Comparison of ENCODE assay signal across 1 cellular context in the genomic region with DNA sequence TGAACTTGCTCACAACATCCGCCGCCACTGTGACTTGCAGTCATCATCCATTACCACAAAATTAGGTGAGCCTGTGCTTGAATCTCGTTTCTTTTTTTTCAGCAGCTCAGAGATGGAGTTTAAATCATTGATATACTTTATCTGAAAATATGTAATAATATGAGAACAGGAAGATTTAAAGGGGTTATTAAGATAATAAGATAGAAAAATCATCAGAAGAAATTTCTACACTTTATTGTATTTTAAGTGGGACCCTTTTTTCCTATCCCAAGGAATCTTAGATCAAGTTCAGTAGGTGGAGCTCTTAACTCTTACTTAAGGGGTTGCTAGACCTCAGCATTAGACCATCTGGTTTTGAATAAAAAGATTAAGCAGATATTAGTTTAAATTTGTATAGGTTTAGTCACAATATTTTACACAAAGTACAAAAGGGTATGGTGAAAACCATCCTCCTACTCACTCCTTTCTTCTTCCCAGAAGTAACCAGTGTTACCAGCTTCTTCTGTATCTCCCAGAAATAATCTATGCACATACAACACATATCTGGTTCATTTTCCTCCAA.
TF ChIP-seq lines count a peak whose summit lies in the region.

No MANE protein-coding gene starts in this region.

TF ChIP-seq in IMR-90, 13 proteins besides CTCF, POLR2A, EP300 and RAD21 (continued from another document):
- TF ChIP-seq, protein P1, sequence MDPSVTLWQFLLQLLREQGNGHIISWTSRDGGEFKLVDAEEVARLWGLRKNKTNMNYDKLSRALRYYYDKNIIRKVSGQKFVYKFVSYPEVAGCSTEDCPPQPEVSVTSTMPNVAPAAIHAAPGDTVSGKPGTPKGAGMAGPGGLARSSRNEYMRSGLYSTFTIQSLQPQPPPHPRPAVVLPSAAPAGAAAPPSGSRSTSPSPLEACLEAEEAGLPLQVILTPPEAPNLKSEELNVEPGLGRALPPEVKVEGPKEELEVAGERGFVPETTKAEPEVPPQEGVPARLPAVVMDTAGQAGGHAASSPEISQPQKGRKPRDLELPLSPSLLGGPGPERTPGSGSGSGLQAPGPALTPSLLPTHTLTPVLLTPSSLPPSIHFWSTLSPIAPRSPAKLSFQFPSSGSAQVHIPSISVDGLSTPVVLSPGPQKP (IDR thresholded peaks at IDR 0.05; ENCODE audit: borderline replicate concordance, low read depth, low read length), result no peak
- TF ChIP-seq CEBPB (IDR thresholded peaks at IDR 0.05; ENCODE audit: low read depth, low read length) (no peak), RFX5 (IDR thresholded peaks at IDR 0.05; ENCODE audit: low read depth, low read length) (no peak), MAFK (IDR thresholded peaks at IDR 0.05; ENCODE audit: low read depth, low read length) (no peak), CHD1 (IDR thresholded peaks at IDR 0.05; ENCODE audit: low read depth, low read length) (no peak), RCOR1 (IDR thresholded peaks at IDR 0.05; ENCODE audit: insufficient replicate concordance, low read length) (no peak)
TF ChIP-seq in IMR-90: peak in this region for 0.
